ENCODE assay signal across 16 cellular contexts in genomic region chr12:508145-508544, GRCh38. TPM values are rescaled to one million over a fixed set of nuclear protein-coding genes. Genes with fewer than 3 reads are reported as not detected.
"Had no signal": no experiment of that assay in that cellular context is flagged by ENCODE, and none has a peak within 500 bp of the region (broad histone marks: within the 10 kb centered on the region; RNA-seq: fewer than 3 reads in every experiment).

No MANE protein-coding gene starts in this region.

- DNase-seq: activated B cell treated with CpG ODN at 0.5 μM for 24 hours; activated CD4-positive, alpha-beta T cell treated with anti-CD3 and anti-CD28 coated beads, Interleukin-2, amount 10 ng/mL, durations not matched to agents 24 days and 14 days; activated CD8-positive, alpha-beta memory T cell treated with anti-CD3 and anti-CD28 coated beads for 24 hours; activated naive CD4-positive, alpha-beta T cell treated with anti-CD3 and anti-CD28 coated beads, Interleukin-2, amount 10 ng/mL, durations not matched to agents 7 days and 5 days; dermis blood vessel endothelial cell; glutamatergic neuron; immature natural killer cell; naive thymus-derived CD8-positive, alpha-beta T cell; right cardiac atrium; stimulated activated CD4-positive, alpha-beta T cell treated with anti-CD3 and anti-CD28 coated beads, Interleukin-2, amount 100 ng/mL, for 24 hours; stimulated activated naive B cell treated with anti-CD40 and anti-IgM and Interleukin-4, amounts not matched to agents 10 μg/mL and 1 μg/mL and 100 μg/mL, for 72 hours; substantia nigra; T-helper 2 cell had no signal

- H3K27ac Mint-ChIP-seq: activated B cell treated with CpG ODN at 0.5 μM for 24 hours; activated CD4-positive, alpha-beta T cell treated with anti-CD3 and anti-CD28 coated beads, Interleukin-2, amount 10 ng/mL, durations not matched to agents 24 days and 14 days; activated naive CD4-positive, alpha-beta T cell treated with anti-CD3 and anti-CD28 coated beads, Interleukin-2, amount 10 ng/mL, durations not matched to agents 7 days and 5 days; activated T-helper 17 cell treated with anti-CD3 and anti-CD28 coated beads, Interleukin-2, amount 50 U/mL, for 72 hours; immature natural killer cell; stimulated activated naive B cell treated with anti-CD40 and anti-IgM and Interleukin-4, amounts not matched to agents 10 μg/mL and 1 μg/mL and 100 μg/mL, for 72 hours had no signal

- H3K4me1 Mint-ChIP-seq: activated T-helper 17 cell treated with anti-CD3 and anti-CD28 coated beads, Interleukin-2, amount 50 U/mL, for 72 hours had no signal

- H3K36me3 ChIP-seq: neutrophil had no signal

- H3K9me3 ChIP-seq: neutrophil had no signal

- ATAC-seq: activated T-helper 17 cell treated with anti-CD3 and anti-CD28 coated beads, Interleukin-2, amount 50 U/mL, for 72 hours; naive thymus-derived CD8-positive, alpha-beta T cell; stimulated activated naive B cell treated with anti-CD40 and anti-IgM and Interleukin-4, amounts not matched to agents 10 μg/mL and 1 μg/mL and 100 μg/mL, for 72 hours had no signal

- H3K36me3 Mint-ChIP-seq: activated naive CD4-positive, alpha-beta T cell treated with anti-CD3 and anti-CD28 coated beads, Interleukin-2, amount 10 ng/mL, durations not matched to agents 7 days and 5 days; naive thymus-derived CD8-positive, alpha-beta T cell; stimulated activated naive B cell treated with anti-CD40 and anti-IgM and Interleukin-4, amounts not matched to agents 10 μg/mL and 1 μg/mL and 100 μg/mL, for 72 hours had no signal

- H3K27ac ChIP-seq: neutrophil had no signal

- H3K4me3 Mint-ChIP-seq: activated B cell treated with CpG ODN at 0.5 μM for 24 hours; activated CD4-positive, alpha-beta T cell treated with anti-CD3 and anti-CD28 coated beads, Interleukin-2, amount 10 ng/mL, durations not matched to agents 24 days and 14 days; activated naive CD4-positive, alpha-beta T cell treated with anti-CD3 and anti-CD28 coated beads, Interleukin-2, amount 10 ng/mL, durations not matched to agents 7 days and 5 days; activated T-helper 17 cell treated with anti-CD3 and anti-CD28 coated beads, Interleukin-2, amount 50 U/mL, for 72 hours; central memory CD8-positive, alpha-beta T cell; immature natural killer cell; naive thymus-derived CD8-positive, alpha-beta T cell; stimulated activated naive B cell treated with anti-CD40 and anti-IgM and Interleukin-4, amounts not matched to agents 10 μg/mL and 1 μg/mL and 100 μg/mL, for 72 hours had no signal

- H3K27me3 Mint-ChIP-seq: activated T-helper 17 cell treated with anti-CD3 and anti-CD28 coated beads, Interleukin-2, amount 50 U/mL, for 72 hours; central memory CD8-positive, alpha-beta T cell had no signal

- H3K9me3 Mint-ChIP-seq: activated B cell treated with CpG ODN at 0.5 μM for 24 hours; activated CD4-positive, alpha-beta T cell treated with anti-CD3 and anti-CD28 coated beads, Interleukin-2, amount 10 ng/mL, durations not matched to agents 24 days and 14 days; activated naive CD4-positive, alpha-beta T cell treated with anti-CD3 and anti-CD28 coated beads, Interleukin-2, amount 10 ng/mL, durations not matched to agents 7 days and 5 days; activated T-helper 17 cell treated with anti-CD3 and anti-CD28 coated beads, Interleukin-2, amount 50 U/mL, for 72 hours; central memory CD8-positive, alpha-beta T cell; immature natural killer cell; naive thymus-derived CD8-positive, alpha-beta T cell; stimulated activated naive B cell treated with anti-CD40 and anti-IgM and Interleukin-4, amounts not matched to agents 10 μg/mL and 1 μg/mL and 100 μg/mL, for 72 hours had no signal

RNA-seq across cellular contexts. Expression of gene B4GALNT3, which starts 48.4 kb away (rescaled TPM):
- total RNA-seq: activated B cell treated with CpG ODN at 0.5 μM for 24 hours, dermis blood vessel endothelial cell had no signal
